8 cellular contexts compared by ENCODE assay signal in the genomic region with DNA sequence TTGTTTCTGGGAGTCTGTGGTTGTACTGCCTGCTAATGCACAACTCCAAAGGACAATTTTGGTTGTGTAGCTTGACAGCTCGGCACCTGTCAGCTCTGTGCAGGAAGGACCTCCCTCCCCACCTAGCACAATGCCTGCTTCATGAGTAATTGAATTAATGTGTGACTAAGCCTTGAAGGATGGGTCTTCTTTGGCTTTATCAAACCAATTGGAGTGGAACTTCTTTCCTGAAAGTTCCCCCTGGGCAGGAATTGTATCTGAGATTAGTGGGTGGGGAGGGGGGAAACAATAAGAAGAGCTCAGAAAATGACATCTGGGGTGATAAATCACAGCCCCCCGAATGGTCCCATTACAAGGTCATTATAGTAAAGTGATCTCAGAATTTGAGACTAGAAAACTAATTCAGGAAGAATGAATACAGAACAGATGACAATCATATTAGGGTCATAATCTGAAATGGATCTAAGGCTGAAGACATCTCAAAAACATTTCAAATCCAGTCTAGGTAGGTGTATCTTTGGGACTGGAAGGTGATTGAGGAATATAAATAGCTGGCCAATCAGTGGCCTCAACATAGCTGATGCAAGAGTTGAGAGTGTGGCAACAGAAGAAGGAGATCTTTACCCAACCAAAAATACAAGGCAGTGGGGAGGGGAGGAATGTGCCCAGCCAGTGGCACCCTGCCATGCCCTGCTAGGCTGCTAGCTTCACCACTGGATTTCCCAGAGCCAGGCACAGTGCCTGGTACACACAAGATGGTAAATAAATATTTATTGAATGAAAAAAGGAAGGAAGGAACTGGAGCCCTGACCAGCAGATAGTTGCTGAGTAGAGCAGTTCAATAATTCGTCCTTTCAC. TPM values are rescaled to one million over a fixed set of nuclear protein-coding genes. Genes with fewer than 3 reads are reported as not detected.
DNase-seq lines count a peak whose midpoint lies in the region; ATAC-seq, FAIRE-seq and TF ChIP-seq lines count a peak whose summit lies in the region.

No MANE protein-coding gene starts in this region.

- H3K36me3 ChIP-seq in CD8-positive, alpha-beta T cell (ENCODE audit: insufficient read depth, low read length) = no peaks in the 10 kb centered on the region
- no peaks in the 10 kb centered on the region for H3K36me3 ChIP-seq in breast epithelium
- no peaks in the 10 kb centered on the region for H3K36me3 ChIP-seq in thymus (ENCODE audit: control insufficient read depth, insufficient read depth)

- peak overlapping the region; percentile 20 for H3K4me2 ChIP-seq in H9 (ENCODE audit: insufficient read depth, insufficient read length, low read length)

- no peak overlapping the region for H3K4ac ChIP-seq in H9 (ENCODE audit: low read depth, low read length)

- no peaks in the 10 kb centered on the region for H3K9me3 ChIP-seq in CD8-positive, alpha-beta T cell (ENCODE audit: low read length)
- no peaks in the 10 kb centered on the region for H3K9me3 ChIP-seq in H9 (ENCODE audit: control insufficient read depth, low read depth, low read length)
- H3K9me3 ChIP-seq in breast epithelium = no peaks in the 10 kb centered on the region
- no peaks in the 10 kb centered on the region for H3K9me3 ChIP-seq in thymus (ENCODE audit: control insufficient read depth)

- H4K91ac ChIP-seq in H9 (ENCODE audit: insufficient read length, low read depth, low read length) = no peak overlapping the region

- H3K14ac ChIP-seq in H9 (ENCODE audit: insufficient read depth, low read length) = no peak overlapping the region

- TF ChIP-seq CTCF in CD8-positive, alpha-beta T cell (IDR thresholded peaks at IDR 0.05) = no peak
- TF ChIP-seq CTCF in H9 (conservative IDR thresholded peaks at IDR 0.05) (no peak), breast epithelium (IDR thresholded peaks at IDR 0.05) (no peak)

- H4K20me1 ChIP-seq in H9 (ENCODE audit: control insufficient read depth, insufficient read depth, insufficient read length) = no peaks in the 10 kb centered on the region

- no peak overlapping the region for H2AK5ac ChIP-seq in H9 (ENCODE audit: insufficient read length, low read length)

- peak in 3 of 7 experiments; percentile 30 to 45 (median 35) for DNase-seq in CD8-positive, alpha-beta T cell
- DNase-seq in H9 (no peak), RCC 7860 (ENCODE audit: low spot score) (peak; percentile 68), breast epithelium (ENCODE audit: low spot score in 2 of 2) (peak in 1 of 2 donors; percentile 61), kidney tubule cell (ENCODE audit: low spot score) (peak; percentile 93), 8988T (no peak)

- H3K79me1 ChIP-seq in H9 (ENCODE audit: insufficient read depth, low read depth, low read length, poor library complexity, severe bottlenecking) = no peaks in the 10 kb centered on the region

- H3K27me3 Mint-ChIP-seq in CD8-positive, alpha-beta T cell (ENCODE audit: low read depth) = no peaks in the 10 kb centered on the region
- no peaks in the 10 kb centered on the region for H3K27me3 Mint-ChIP-seq in H9 (ENCODE audit: low read depth)

- H3K23ac ChIP-seq in H9 (ENCODE audit: insufficient read length, low read depth, low read length) = no peak overlapping the region

- CTCF ChIA-PET in CD8-positive, alpha-beta T cell (lab: Charles Lee) = interaction anchor here (0.6 to 3.6 kb wide), 34 partner anchors 8 to 784 kb away, joined by 3 to 43 read pairs (median 4); a partner anchor contains a TSS

- no peak overlapping the region for H3K56ac ChIP-seq in H9 (ENCODE audit: insufficient read length, low read depth, low read length)

- peak overlapping the region; percentile 9 for H3K27ac Mint-ChIP-seq in CD8-positive, alpha-beta T cell
- peak overlapping the region; percentile 85 to 91 (median 86); a peak in 6 of 7 replicates for H3K27ac Mint-ChIP-seq in H9

- no peak overlapping the region for H2AFZ ChIP-seq in H9 (ENCODE audit: low read length)

- no peak overlapping the region for H2BK120ac ChIP-seq in H9 (ENCODE audit: low read depth, low read length, poor library complexity, severe bottlenecking)

- intact Hi-C loops in CD8-positive, alpha-beta T cell (cut with DNase I, micrococcal nuclease) = loop anchor here (2.0 to 5.0 kb wide), 7 partner anchors 30 to 488 kb away; a partner anchor contains a TSS
- intact Hi-C loops in breast epithelium (cut with DNase I; ENCODE audit: low total_unique reads) = no loop called here

- H3K18ac ChIP-seq in H9 (ENCODE audit: insufficient read length, low read depth, low read length) = no peak overlapping the region

- no peak overlapping the region for H2BK20ac ChIP-seq in H9 (ENCODE audit: low read depth, low read length, poor library complexity, severe bottlenecking)

- H4K8ac ChIP-seq in H9 (replicated peaks; ENCODE audit: insufficient read length, low read depth, low read length) = no peak overlapping the region

- peaks cover 2% of the 10 kb centered on the region for H3K36me3 Mint-ChIP-seq in CD8-positive, alpha-beta T cell
- no peaks in the 10 kb centered on the region for H3K36me3 Mint-ChIP-seq in H9 (ENCODE audit: insufficient read depth in 1 of 3, low read depth in 3 of 3)

- H3T11ph ChIP-seq in H9 (ENCODE audit: low read length) = peak overlapping the region; percentile 24

- no peaks in the 10 kb centered on the region for H3K9me3 Mint-ChIP-seq in CD8-positive, alpha-beta T cell
- no peaks in the 10 kb centered on the region for H3K9me3 Mint-ChIP-seq in H9

- no peak overlapping the region for H2BK12ac ChIP-seq in H9 (ENCODE audit: insufficient read length, low read depth, low read length)

- no peak overlapping the region for H4K5ac ChIP-seq in H9 (ENCODE audit: insufficient read length, low read depth, low read length)

- peaks cover 32% of the 10 kb centered on the region for H3K4me1 ChIP-seq in CD8-positive, alpha-beta T cell (ENCODE audit: insufficient read depth, low read length)
- H3K4me1 ChIP-seq in H9 (ENCODE audit: insufficient read depth, low read length) (no peaks in the 10 kb centered on the region), breast epithelium (peaks cover 4 to 9% of the 10 kb centered on the region in 2 donors), thymus (ENCODE audit: control insufficient read depth, insufficient read depth, low read length) (peaks cover 17% of the 10 kb centered on the region)

- H2BK5ac ChIP-seq in H9 (ENCODE audit: insufficient read length, low read length) = no peak overlapping the region

- peaks cover 38% of the 10 kb centered on the region for H3K4me1 Mint-ChIP-seq in CD8-positive, alpha-beta T cell (ENCODE audit: low read depth)
- H3K4me1 Mint-ChIP-seq in H9 = peaks cover 31 to 33% of the 10 kb centered on the region in 2 experiments

- TF ChIP-seq POLR2A in breast epithelium (IDR thresholded peaks at IDR 0.05) = no peak

- peak; percentile 55 for FAIRE-seq in RCC 7860 (lab: Jason Lieb, UNC)

- H2BK15ac ChIP-seq in H9 (ENCODE audit: low read depth, low read length) = no peak overlapping the region

- WGBS in H9 (ENCODE audit: extremely low coverage, insufficient read length, low lambda C conversion rate) = no CpG with 5 or more reads among the region's 3 CpGs
- 39% methylated on average over 3 of the region's 3 CpGs for WGBS in thymus

- peaks cover 8% of the 10 kb centered on the region for H3K23me2 ChIP-seq in H9 (ENCODE audit: insufficient read length, low read depth, low read length, poor library complexity, severe bottlenecking)

- H3K9ac ChIP-seq in H9 (ENCODE audit: extremely low read depth, insufficient read length, low read length) = no peak overlapping the region

- POLR2A ChIA-PET in CD8-positive, alpha-beta T cell (lab: Charles Lee) = interaction anchor here (0.6 to 4.8 kb wide), 18 partner anchors 8 to 721 kb away, joined by 3 to 33 read pairs (median 3); a partner anchor contains a TSS

- no peaks in the 10 kb centered on the region for H3K27me3 ChIP-seq in CD8-positive, alpha-beta T cell (ENCODE audit: insufficient read depth, low read length)
- no peaks in the 10 kb centered on the region for H3K27me3 ChIP-seq in H9 (ENCODE audit: insufficient read depth, low read length)
- no peaks in the 10 kb centered on the region for H3K27me3 ChIP-seq in breast epithelium
- H3K27me3 ChIP-seq in thymus (ENCODE audit: control insufficient read depth, insufficient read depth) = no peaks in the 10 kb centered on the region

- peak overlapping the region; percentile 61 for H3K4me3 Mint-ChIP-seq in CD8-positive, alpha-beta T cell
- H3K4me3 Mint-ChIP-seq in H9 = no peak overlapping the region; a peak in 2 of 5 replicates

- no peak overlapping the region for H3K4me3 ChIP-seq in CD8-positive, alpha-beta T cell (ENCODE audit: low read depth, low read length)
- H3K4me3 ChIP-seq in breast epithelium (peak overlapping the region in 2 of 3 donors; percentile 20 to 34), thymus (ENCODE audit: low read length) (peak overlapping the region; percentile 17)

- no peak for ATAC-seq in CD8-positive, alpha-beta T cell
- no peak for ATAC-seq in HG02610 (IDR thresholded peaks at IDR 0.05; ENCODE audit: unreplicated experiment)

- no peak overlapping the region for H3K27ac ChIP-seq in CD8-positive, alpha-beta T cell (ENCODE audit: low read depth, low read length)
- H3K27ac ChIP-seq in H9 (ENCODE audit: insufficient read length, low read depth, low read length) = peak overlapping the region; percentile 26
- peak overlapping the region; percentile 79 to 85 for H3K27ac ChIP-seq in breast epithelium
- H3K27ac ChIP-seq in thymus (ENCODE audit: low read depth) = no peak overlapping the region

- no peaks in the 10 kb centered on the region for H3K79me2 ChIP-seq in H9 (ENCODE audit: insufficient read depth, low read length)

RNA-seq across cellular contexts. Expression of a gene that starts 10.1 kb away (rescaled TPM):
- total RNA-seq in CD8-positive, alpha-beta T cell = 10 to 100 TPM; 15.0 to 15.3 TPM
- 24.6 and 24.7 TPM in 2 replicates for total RNA-seq in H9 (2021)
- 10 to 100 TPM in 2 of 3 donors, 1 to 10 TPM in 1; 10.0 to 16.0 (median 12.5) TPM for total RNA-seq in breast epithelium
- polyA plus RNA-seq in thymus = 6.7 TPM

RNA-seq across cellular contexts. Expression of a gene that starts 13.3 kb away (rescaled TPM):
- 10 to 100 TPM; 66.1 to 69.3 TPM for total RNA-seq in CD8-positive, alpha-beta T cell
- total RNA-seq in H9 (2021) (257 and 275 TPM in 2 replicates), breast epithelium (100 to 1,000 TPM; 137 to 147 (median 138) TPM)
- 431 TPM for polyA plus RNA-seq in thymus

RNA-seq across cellular contexts. Expression of a gene that starts 16.4 kb away (rescaled TPM):
- 10 to 100 TPM; 57.1 to 64.2 TPM for total RNA-seq in CD8-positive, alpha-beta T cell
- total RNA-seq in H9 (2021) (126 and 132 TPM in 2 replicates), breast epithelium (10 to 100 TPM; 67.8 to 76.4 (median 75.4) TPM)
- 104 TPM for polyA plus RNA-seq in thymus

Comparison
In these comparisons a context has a peak if more than half of its experiments do, and no peak if none do; other contexts are left out.
1. DNase-seq: peak in RCC 7860 (single experiment) and kidney tubule cell (single experiment); none in H9 (single experiment) and 8988T (single experiment).
2. H3K27ac ChIP-seq: peak in H9 (single experiment) and breast epithelium (2 of 2); none in CD8-positive, alpha-beta T cell (single experiment) and thymus (single experiment).